Comparison of ENCODE assay signal across 8 cellular contexts in genomic region chr6:63307581-63308246, GRCh38. TPM values are rescaled to one million over a fixed set of nuclear protein-coding genes. Genes with fewer than 3 reads are reported as not detected.
DNase-seq lines count a peak whose midpoint lies in the region; ATAC-seq and TF ChIP-seq lines count a peak whose summit lies in the region.

No MANE protein-coding gene starts in this region.

- H3K27ac ChIP-seq in right lobe of liver, result no peak overlapping the region
- no peak overlapping the region for H3K27ac ChIP-seq in effector memory CD4-positive, alpha-beta T cell (ENCODE audit: insufficient read depth, low read length, poor library complexity, severe bottlenecking)

- H3K4me1 ChIP-seq in adipocyte (ENCODE audit: control insufficient read depth, insufficient read depth, low read length) (peaks cover 3% of the 10 kb centered on the region), right lobe of liver (no peaks in the 10 kb centered on the region)
- no peaks in the 10 kb centered on the region for H3K4me1 ChIP-seq in effector memory CD4-positive, alpha-beta T cell (ENCODE audit: control insufficient read depth, insufficient read depth, low read length, poor library complexity, severe bottlenecking)

- TF ChIP-seq POLR2A in NB4 (IDR thresholded peaks at IDR 0.05; ENCODE audit: extremely low read depth, insufficient read length), result no peak
- TF ChIP-seq POLR2A in right lobe of liver (IDR thresholded peaks at IDR 0.05), result no peak

- WGBS in right lobe of liver (ENCODE audit: insufficient coverage, low coverage, low lambda C conversion rate, missing lambda C conversion rate), result 68% methylated on average over 3 of the region's 3 CpGs

- H3K4me3 ChIP-seq in NB4 (ENCODE audit: low read depth, low read length) (no peak overlapping the region), adipocyte (ENCODE audit: low read length) (peak overlapping the region; percentile 64), right lobe of liver (no peak overlapping the region)
- no peak overlapping the region for H3K4me3 ChIP-seq in effector memory CD4-positive, alpha-beta T cell (ENCODE audit: insufficient read depth, low read depth, low read length, poor library complexity, severe bottlenecking)

- in situ Hi-C loops in ACHN (cut with HindIII; ENCODE audit: low pct_ligation_motif_present, low pct_unique_long_range_greater_than_20kb, low sequenced_read_pairs), result no loop called here

- intact Hi-C loops in right lobe of liver (cut with DNase I), result no loop called here

- H3K9me3 ChIP-seq in adipocyte (ENCODE audit: control insufficient read depth, low read length), result no peaks in the 10 kb centered on the region
- no peaks in the 10 kb centered on the region for H3K9me3 ChIP-seq in right lobe of liver
- no peaks in the 10 kb centered on the region for H3K9me3 ChIP-seq in effector memory CD4-positive, alpha-beta T cell (ENCODE audit: control insufficient read depth, low read length)

- H3K9ac ChIP-seq in adipocyte (ENCODE audit: low read length), result no peak overlapping the region

- TF ChIP-seq CTCF in NB4 (IDR thresholded peaks at IDR 0.05; ENCODE audit: low read depth, low read length) (peak; percentile 48), right lobe of liver (IDR thresholded peaks at IDR 0.05) (peak; percentile 12 to 29 (median 20))

- DNase-seq in ACHN (peak; percentile 47), NB4 (ENCODE audit: low read depth) (peak; percentile 67), adipocyte (ENCODE audit: low read depth) (peak; percentile 66), right lobe of liver (no peak)
- no peak for DNase-seq in effector memory CD4-positive, alpha-beta T cell
- no peak for DNase-seq in activated CD4-positive, alpha-beta T cell treated with anti-CD3 and anti-CD28 coated beads, Interleukin-2, amount 50 U/mL, for 4 hours

- H3K27me3 ChIP-seq in adipocyte (replicated peaks; ENCODE audit: control insufficient read depth, insufficient read depth, low read length) (no peaks in the 10 kb centered on the region), right lobe of liver (no peaks in the 10 kb centered on the region)
- no peaks in the 10 kb centered on the region for H3K27me3 ChIP-seq in effector memory CD4-positive, alpha-beta T cell (replicated peaks; ENCODE audit: control insufficient read depth, insufficient read depth, low read length, poor library complexity, severe bottlenecking)

- peak; percentile 80 for ATAC-seq in GM18499 (IDR thresholded peaks at IDR 0.05; ENCODE audit: insufficient read depth, unreplicated experiment)
- ATAC-seq in HG02678 (IDR thresholded peaks at IDR 0.05; ENCODE audit: unreplicated experiment), result peak; percentile 87
- peak; percentile 47 to 71 (median 54) for ATAC-seq in right lobe of liver

- no peaks in the 10 kb centered on the region for H3K36me3 ChIP-seq in adipocyte (ENCODE audit: control insufficient read depth, insufficient read depth, low read length, severe bottlenecking)
- H3K36me3 ChIP-seq in right lobe of liver, result no peaks in the 10 kb centered on the region
- H3K36me3 ChIP-seq in effector memory CD4-positive, alpha-beta T cell (ENCODE audit: control insufficient read depth, insufficient read depth, low read length), result no peaks in the 10 kb centered on the region

RNA-seq across cellular contexts. Expression of gene LGSN, which starts 12.1 kb away (rescaled TPM):
- 1 to 10 TPM in 2 of 6 experiments, under 1 TPM in 2, not detected in 2; 0.09 to 1.7 (median 1.00) TPM for total RNA-seq in right lobe of liver

Comparison
In these comparisons a context has a peak if more than half of its experiments do, and no peak if none do; other contexts are left out.
1. DNase-seq: peak in ACHN (single experiment), NB4 (single experiment) and adipocyte (single experiment); none in right lobe of liver (0 of 3), effector memory CD4-positive, alpha-beta T cell (0 of 3) and activated CD4-positive, alpha-beta T cell treated with anti-CD3 and anti-CD28 coated beads, Interleukin-2, amount 50 U/mL, for 4 hours (0 of 2).
2. Peak in every context shown above with its lines, with median percentiles within 50 percentile points of each other: ATAC-seq.